In the genomic region with DNA sequence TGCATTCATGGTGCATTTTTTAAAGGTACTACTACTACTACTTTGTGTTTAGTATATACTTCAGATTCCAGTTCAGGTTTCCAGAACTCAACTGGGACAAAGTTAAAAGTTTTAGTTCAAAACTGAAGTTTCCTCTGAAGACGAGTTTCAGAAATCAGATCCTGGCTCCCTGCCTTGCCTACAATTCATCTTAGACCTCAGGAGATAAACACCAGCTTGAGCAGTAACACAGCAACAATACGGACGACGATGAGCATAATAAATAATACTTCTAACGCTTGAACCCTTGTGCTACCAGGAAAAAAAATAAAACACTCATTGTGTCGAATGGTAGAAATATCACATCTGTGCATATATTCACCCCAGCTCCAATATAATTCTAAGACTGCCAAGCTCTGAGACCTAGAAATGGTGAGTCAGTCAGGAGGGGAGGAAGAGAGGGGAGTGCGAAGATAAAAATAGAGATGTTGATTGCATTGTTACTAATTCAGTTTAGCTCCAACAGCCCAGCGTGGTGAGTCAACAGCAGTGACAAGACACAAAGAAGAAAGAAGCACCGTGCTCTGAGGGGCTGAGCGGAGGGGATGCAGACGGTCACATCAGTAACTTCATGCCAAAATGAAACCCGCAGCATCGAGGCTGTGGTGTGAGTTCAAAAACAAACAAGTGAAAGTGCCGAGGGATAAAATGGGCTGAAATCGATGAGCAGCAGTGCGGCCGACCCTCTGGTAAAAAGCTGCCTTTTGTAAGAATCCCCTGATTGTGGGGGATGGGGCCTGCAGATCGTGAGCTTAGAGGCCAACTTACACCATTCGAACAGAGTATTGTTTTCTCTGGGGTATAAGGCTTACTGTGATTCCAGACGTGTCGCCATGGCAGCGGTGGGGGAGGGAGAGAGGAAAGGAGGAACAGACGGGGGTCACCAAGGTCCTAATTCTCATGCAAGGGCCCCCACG, we compare ENCODE assay signal across 8 cellular contexts.
A peak's percentile ranks its signal among the peaks of the same experiment; 100 is the strongest.
DNase-seq lines count a peak whose midpoint lies in the region; ATAC-seq, FAIRE-seq and TF ChIP-seq lines count a peak whose summit lies in the region.

No MANE protein-coding gene starts in this region.

- H3K9me3 ChIP-seq in K562 (replicated peaks; ENCODE audit: control insufficient read depth, insufficient read depth, low read depth, low read length), result no peaks in the 10 kb centered on the region

- DNase-seq in AML-193 (lab: John Stamatoyannopoulos, UW) (peak; percentile 36 to 58), M059J (ENCODE audit: low read depth) (peak; percentile 77), K562 (ENCODE audit: extremely low read depth in 1 of 4, low spot score in 3 of 4) (peak in 2 of 4 experiments; percentile 17 to 24), immature natural killer cell (peak in 1 of 3 donors; percentile 17), smooth muscle cell of the brain vasculature (ENCODE audit: low read depth, low spot score) (peak; percentile 23), NCI-H2029 (lab: John Stamatoyannopoulos, UW) (no peak)

- peaks cover 2% of the 10 kb centered on the region; the same call in 1 of the 2 replicates for H4K20me1 ChIP-seq in K562 (replicated peaks; ENCODE audit: control insufficient read depth, insufficient read depth, low read length)

- BruUV-seq in K562 (replicated peaks; lab: Mats Ljungman, UMichigan), result no TSS peak

- ATAC-seq in K562 (peak; percentile 50; the same call in 1 of the 3 replicates), GM21825 (IDR thresholded peaks at IDR 0.05; ENCODE audit: unreplicated experiment) (no peak), HG03196 (IDR thresholded peaks at IDR 0.05; ENCODE audit: unreplicated experiment) (no peak)

- H3K4me1 ChIP-seq in K562 (replicated peaks in 1 of 2; ENCODE audit: control insufficient read depth in 2 of 2, insufficient read depth in 2 of 2, low read length in 2 of 2), result peaks cover 0 to 3% of the 10 kb centered on the region in 2 experiments; a peak in 1 of 5 replicates

- no peak overlapping the region for H2AFZ ChIP-seq in K562 (ENCODE audit: low read depth, low read length)

- H3K4me3 ChIP-seq in K562, result no peak overlapping the region

- in situ Hi-C loops in K562 (cut with MboI), result no loop called here

- peaks cover 0 to 6% (median 6%) of the 10 kb centered on the region in 3 donors for H3K27me3 Mint-ChIP-seq in immature natural killer cell (ENCODE audit: low read depth in 3 of 3)

- H3K4me1 Mint-ChIP-seq in immature natural killer cell, result peaks cover 9 to 23% of the 10 kb centered on the region in 2 donors

- H3K27ac Mint-ChIP-seq in immature natural killer cell, result peak overlapping the region in 3 of 6 donors; percentile 35 to 60 (median 48)

- CTCF ChIA-PET in K562 (lab: Yijun Ruan, JAX; ENCODE audit: low intra/inter-chr PET ratio), result no interaction called here

- FAIRE-seq in K562 (lab: Jason Lieb, UNC), result no peak

- H3K9ac ChIP-seq in K562 (ENCODE audit: insufficient read depth in 1 of 2, low read depth in 2 of 2, low read length in 2 of 2), result no peak overlapping the region

- 2% methylated on average over 24 of the region's 24 CpGs for WGBS in K562 (ENCODE audit: insufficient coverage, low coverage, missing lambda C conversion rate)

- TF ChIP-seq POLR2A in K562 (conservative IDR thresholded peaks at IDR 0.05), result no peak

- no peak for TF ChIP-seq RAD21 in K562 (CRISPR knock-in tag; conservative IDR thresholded peaks at IDR 0.05 in 1 of 2, IDR thresholded peaks at IDR 0.05 in 1 of 2)

- H3K36me3 Mint-ChIP-seq in immature natural killer cell, result peaks cover 0 to 8% (median 0%) of the 10 kb centered on the region in 3 donors

- no peak for TF ChIP-seq EP300 in K562 (IDR thresholded peaks at IDR 0.05; ENCODE audit: low read length)

- TF ChIP-seq CTCF in K562 (IDR thresholded peaks at IDR 0.05 in 2 of 3, conservative IDR thresholded peaks at IDR 0.05 in 1 of 3; ENCODE audit: insufficient read depth in 2 of 3, low read depth in 1 of 3, low read length in 3 of 3), result no peak

- H3K9me3 Mint-ChIP-seq in immature natural killer cell, result peaks cover 0 to 3% (median 0%) of the 10 kb centered on the region in 6 donors

- peaks cover 6 to 27% of the 10 kb centered on the region in 2 experiments; a peak in 4 of 5 replicates for H3K27me3 ChIP-seq in K562 (ENCODE audit: control insufficient read depth in 2 of 2, insufficient read depth in 2 of 2, low read length in 2 of 2)

- no peaks in the 10 kb centered on the region for H3K79me2 ChIP-seq in K562 (ENCODE audit: control insufficient read depth, insufficient read depth, low read length)

- H3K9me1 ChIP-seq in K562 (ENCODE audit: control insufficient read depth, insufficient read depth, low read length), result no peaks in the 10 kb centered on the region

- intact Hi-C loops in K562 (cut with micrococcal nuclease), result no loop called here

- peak overlapping the region; percentile 40 for H3K4me2 ChIP-seq in K562 (ENCODE audit: insufficient read depth, low read length)

- POLR2A ChIA-PET in K562 (lab: Yijun Ruan, JAX), result interaction anchor here (0.5 kb wide), 1 partner anchor 162 kb away, joined by 4 read pairs; no protein-coding TSS in a partner anchor

- no peaks in the 10 kb centered on the region for H3K36me3 ChIP-seq in K562 (ENCODE audit: control insufficient read depth, insufficient read depth, low read length)

- H3K27ac ChIP-seq in K562 (ENCODE audit: extremely low read depth, low read depth, low read length), result no peak overlapping the region

- H3K4me3 Mint-ChIP-seq in immature natural killer cell, result peak overlapping the region; percentile 76 to 84 (median 78)

TF ChIP-seq in K562, 482 proteins besides CTCF, POLR2A, EP300 and RAD21 (continues in another document):
- TF ChIP-seq DEAF1 (CRISPR knock-in tag; IDR thresholded peaks at IDR 0.05) (no peak), NCOA2 (IDR thresholded peaks at IDR 0.05; ENCODE audit: partially characterized antibody in 2 of 2) (no peak), BACH1 (tag; IDR thresholded peaks at IDR 0.05) (no peak), RFX1 (IDR thresholded peaks at IDR 0.05) (peak; percentile 31; the same call in 1 of the 2 replicates), ATF4 (CRISPR knock-in tag; IDR thresholded peaks at IDR 0.05) (no peak), MCM3 (IDR thresholded peaks at IDR 0.05) (no peak), PCBP1 (IDR thresholded peaks at IDR 0.05; ENCODE audit: low read depth, low read length, poor library complexity, severe bottlenecking) (no peak), EZH2 (IDR thresholded peaks at IDR 0.05; ENCODE audit: borderline replicate concordance, low read depth, low read length) (no peak)
- TF ChIP-seq, protein P1, sequence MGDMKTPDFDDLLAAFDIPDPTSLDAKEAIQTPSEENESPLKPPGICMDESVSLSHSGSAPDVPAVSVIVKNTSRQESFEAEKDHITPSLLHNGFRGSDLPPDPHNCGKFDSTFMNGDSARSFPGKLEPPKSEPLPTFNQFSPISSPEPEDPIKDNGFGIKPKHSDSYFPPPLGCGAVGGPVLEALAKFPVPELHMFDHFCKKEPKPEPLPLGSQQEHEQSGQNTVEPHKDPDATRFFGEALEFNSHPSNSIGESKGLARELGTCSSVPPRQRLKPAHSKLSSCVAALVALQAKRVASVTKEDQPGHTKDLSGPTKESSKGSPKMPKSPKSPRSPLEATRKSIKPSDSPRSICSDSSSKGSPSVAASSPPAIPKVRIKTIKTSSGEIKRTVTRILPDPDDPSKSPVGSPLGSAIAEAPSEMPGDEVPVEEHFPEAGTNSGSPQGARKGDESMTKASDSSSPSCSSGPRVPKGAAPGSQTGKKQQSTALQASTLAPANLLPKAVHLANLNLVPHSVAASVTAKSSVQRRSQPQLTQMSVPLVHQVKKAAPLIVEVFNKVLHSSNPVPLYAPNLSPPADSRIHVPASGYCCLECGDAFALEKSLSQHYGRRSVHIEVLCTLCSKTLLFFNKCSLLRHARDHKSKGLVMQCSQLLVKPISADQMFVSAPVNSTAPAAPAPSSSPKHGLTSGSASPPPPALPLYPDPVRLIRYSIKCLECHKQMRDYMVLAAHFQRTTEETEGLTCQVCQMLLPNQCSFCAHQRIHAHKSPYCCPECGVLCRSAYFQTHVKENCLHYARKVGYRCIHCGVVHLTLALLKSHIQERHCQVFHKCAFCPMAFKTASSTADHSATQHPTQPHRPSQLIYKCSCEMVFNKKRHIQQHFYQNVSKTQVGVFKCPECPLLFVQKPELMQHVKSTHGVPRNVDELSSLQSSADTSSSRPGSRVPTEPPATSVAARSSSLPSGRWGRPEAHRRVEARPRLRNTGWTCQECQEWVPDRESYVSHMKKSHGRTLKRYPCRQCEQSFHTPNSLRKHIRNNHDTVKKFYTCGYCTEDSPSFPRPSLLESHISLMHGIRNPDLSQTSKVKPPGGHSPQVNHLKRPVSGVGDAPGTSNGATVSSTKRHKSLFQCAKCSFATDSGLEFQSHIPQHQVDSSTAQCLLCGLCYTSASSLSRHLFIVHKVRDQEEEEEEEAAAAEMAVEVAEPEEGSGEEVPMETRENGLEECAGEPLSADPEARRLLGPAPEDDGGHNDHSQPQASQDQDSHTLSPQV (IDR thresholded peaks at IDR 0.05), result no peak
